1 cellular context compared by ENCODE assay signal in the genomic region with DNA sequence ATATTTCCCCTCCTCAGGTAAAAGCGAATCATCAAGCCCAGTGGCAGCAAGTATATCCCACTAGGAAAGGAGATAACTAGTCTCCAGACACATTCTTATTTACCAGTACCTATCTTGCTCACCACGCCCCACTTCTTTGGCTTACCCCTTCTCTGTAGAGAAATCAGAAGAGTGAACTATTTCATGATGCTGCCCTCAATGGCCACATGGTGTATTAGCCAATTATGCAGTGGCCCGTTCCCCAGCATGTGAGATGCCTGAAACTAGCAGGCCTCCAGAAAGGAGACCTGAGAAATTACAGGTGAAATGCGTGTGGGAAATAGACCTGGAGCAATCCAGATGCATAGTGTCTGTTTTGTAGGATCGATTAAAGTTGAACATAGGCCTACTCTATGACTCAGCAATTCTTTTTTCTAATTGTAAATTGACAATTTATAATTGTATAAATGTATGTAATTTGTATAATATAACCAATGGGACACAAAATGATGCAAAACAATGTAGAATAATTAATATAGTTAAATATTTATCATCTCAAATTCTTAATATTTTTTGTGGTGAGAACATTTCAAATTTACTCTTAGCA.
TF ChIP-seq lines count a peak whose summit lies in the region.

No MANE protein-coding gene starts in this region.

TF ChIP-seq in GM23338, 12 proteins besides CTCF, POLR2A, EP300 and RAD21 (continued from another document):
- TF ChIP-seq, protein P1, sequence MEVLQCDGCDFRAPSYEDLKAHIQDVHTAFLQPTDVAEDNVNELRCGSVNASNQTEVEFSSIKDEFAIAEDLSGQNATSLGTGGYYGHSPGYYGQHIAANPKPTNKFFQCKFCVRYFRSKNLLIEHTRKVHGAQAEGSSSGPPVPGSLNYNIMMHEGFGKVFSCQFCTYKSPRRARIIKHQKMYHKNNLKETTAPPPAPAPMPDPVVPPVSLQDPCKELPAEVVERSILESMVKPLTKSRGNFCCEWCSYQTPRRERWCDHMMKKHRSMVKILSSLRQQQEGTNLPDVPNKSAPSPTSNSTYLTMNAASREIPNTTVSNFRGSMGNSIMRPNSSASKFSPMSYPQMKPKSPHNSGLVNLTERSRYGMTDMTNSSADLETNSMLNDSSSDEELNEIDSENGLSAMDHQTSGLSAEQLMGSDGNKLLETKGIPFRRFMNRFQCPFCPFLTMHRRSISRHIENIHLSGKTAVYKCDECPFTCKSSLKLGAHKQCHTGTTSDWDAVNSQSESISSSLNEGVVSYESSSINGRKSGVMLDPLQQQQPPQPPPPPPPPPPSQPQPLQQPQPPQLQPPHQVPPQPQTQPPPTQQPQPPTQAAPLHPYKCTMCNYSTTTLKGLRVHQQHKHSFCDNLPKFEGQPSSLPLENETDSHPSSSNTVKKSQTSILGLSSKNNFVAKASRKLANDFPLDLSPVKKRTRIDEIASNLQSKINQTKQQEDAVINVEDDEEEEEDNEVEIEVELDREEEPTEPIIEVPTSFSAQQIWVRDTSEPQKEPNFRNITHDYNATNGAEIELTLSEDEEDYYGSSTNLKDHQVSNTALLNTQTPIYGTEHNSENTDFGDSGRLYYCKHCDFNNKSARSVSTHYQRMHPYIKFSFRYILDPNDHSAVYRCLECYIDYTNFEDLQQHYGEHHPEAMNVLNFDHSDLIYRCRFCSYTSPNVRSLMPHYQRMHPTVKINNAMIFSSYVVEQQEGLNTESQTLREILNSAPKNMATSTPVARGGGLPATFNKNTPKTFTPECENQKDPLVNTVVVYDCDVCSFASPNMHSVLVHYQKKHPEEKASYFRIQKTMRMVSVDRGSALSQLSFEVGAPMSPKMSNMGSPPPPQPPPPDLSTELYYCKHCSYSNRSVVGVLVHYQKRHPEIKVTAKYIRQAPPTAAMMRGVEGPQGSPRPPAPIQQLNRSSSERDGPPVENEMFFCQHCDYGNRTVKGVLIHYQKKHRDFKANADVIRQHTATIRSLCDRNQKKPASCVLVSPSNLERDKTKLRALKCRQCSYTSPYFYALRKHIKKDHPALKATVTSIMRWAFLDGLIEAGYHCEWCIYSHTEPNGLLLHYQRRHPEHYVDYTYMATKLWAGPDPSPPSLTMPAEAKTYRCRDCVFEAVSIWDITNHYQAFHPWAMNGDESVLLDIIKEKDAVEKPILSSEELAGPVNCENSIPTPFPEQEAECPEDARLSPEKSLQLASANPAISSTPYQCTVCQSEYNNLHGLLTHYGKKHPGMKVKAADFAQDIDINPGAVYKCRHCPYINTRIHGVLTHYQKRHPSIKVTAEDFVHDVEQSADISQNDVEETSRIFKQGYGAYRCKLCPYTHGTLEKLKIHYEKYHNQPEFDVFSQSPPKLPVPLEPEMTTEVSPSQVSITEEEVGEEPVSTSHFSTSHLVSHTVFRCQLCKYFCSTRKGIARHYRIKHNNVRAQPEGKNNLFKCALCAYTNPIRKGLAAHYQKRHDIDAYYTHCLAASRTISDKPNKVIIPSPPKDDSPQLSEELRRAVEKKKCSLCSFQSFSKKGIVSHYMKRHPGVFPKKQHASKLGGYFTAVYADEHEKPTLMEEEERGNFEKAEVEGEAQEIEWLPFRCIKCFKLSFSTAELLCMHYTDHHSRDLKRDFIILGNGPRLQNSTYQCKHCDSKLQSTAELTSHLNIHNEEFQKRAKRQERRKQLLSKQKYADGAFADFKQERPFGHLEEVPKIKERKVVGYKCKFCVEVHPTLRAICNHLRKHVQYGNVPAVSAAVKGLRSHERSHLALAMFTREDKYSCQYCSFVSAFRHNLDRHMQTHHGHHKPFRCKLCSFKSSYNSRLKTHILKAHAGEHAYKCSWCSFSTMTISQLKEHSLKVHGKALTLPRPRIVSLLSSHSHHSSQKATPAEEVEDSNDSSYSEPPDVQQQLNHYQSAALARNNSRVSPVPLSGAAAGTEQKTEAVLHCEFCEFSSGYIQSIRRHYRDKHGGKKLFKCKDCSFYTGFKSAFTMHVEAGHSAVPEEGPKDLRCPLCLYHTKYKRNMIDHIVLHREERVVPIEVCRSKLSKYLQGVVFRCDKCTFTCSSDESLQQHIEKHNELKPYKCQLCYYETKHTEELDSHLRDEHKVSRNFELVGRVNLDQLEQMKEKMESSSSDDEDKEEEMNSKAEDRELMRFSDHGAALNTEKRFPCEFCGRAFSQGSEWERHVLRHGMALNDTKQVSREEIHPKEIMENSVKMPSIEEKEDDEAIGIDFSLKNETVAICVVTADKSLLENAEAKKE (CRISPR knock-in tag; IDR thresholded peaks at IDR 0.05), result no peak
- TF ChIP-seq EZH2 (IDR thresholded peaks at IDR 0.05; ENCODE audit: low read depth, unreplicated experiment) (no peak), EZH2phosphoT487 (IDR thresholded peaks at IDR 0.05; ENCODE audit: unreplicated experiment) (no peak), POLR2AphosphoS5 (IDR thresholded peaks at IDR 0.05; ENCODE audit: low read depth) (no peak), ZNF114 (CRISPR knock-in tag; IDR thresholded peaks at IDR 0.05) (no peak)
- TF ChIP-seq, protein P2, sequence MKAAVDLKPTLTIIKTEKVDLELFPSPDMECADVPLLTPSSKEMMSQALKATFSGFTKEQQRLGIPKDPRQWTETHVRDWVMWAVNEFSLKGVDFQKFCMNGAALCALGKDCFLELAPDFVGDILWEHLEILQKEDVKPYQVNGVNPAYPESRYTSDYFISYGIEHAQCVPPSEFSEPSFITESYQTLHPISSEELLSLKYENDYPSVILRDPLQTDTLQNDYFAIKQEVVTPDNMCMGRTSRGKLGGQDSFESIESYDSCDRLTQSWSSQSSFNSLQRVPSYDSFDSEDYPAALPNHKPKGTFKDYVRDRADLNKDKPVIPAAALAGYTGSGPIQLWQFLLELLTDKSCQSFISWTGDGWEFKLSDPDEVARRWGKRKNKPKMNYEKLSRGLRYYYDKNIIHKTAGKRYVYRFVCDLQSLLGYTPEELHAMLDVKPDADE (IDR thresholded peaks at IDR 0.05), result no peak
- TF ChIP-seq, protein P3, sequence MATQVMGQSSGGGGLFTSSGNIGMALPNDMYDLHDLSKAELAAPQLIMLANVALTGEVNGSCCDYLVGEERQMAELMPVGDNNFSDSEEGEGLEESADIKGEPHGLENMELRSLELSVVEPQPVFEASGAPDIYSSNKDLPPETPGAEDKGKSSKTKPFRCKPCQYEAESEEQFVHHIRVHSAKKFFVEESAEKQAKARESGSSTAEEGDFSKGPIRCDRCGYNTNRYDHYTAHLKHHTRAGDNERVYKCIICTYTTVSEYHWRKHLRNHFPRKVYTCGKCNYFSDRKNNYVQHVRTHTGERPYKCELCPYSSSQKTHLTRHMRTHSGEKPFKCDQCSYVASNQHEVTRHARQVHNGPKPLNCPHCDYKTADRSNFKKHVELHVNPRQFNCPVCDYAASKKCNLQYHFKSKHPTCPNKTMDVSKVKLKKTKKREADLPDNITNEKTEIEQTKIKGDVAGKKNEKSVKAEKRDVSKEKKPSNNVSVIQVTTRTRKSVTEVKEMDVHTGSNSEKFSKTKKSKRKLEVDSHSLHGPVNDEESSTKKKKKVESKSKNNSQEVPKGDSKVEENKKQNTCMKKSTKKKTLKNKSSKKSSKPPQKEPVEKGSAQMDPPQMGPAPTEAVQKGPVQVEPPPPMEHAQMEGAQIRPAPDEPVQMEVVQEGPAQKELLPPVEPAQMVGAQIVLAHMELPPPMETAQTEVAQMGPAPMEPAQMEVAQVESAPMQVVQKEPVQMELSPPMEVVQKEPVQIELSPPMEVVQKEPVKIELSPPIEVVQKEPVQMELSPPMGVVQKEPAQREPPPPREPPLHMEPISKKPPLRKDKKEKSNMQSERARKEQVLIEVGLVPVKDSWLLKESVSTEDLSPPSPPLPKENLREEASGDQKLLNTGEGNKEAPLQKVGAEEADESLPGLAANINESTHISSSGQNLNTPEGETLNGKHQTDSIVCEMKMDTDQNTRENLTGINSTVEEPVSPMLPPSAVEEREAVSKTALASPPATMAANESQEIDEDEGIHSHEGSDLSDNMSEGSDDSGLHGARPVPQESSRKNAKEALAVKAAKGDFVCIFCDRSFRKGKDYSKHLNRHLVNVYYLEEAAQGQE (IDR thresholded peaks at IDR 0.05; ENCODE audit: unreplicated experiment), result no peak
TF ChIP-seq in GM23338: peak in this region for 0.
